ENCODE assay signal across 15 cellular contexts in genomic region chr9:116027511-116027910, GRCh38.
DNase-seq lines count a peak whose midpoint lies in the region; ATAC-seq, FAIRE-seq and TF ChIP-seq lines count a peak whose summit lies in the region.
"Had no signal": no experiment of that assay in that cellular context is flagged by ENCODE, and none has a peak within 500 bp of the region (broad histone marks: within the 10 kb centered on the region; RNA-seq: fewer than 3 reads in every experiment).

No MANE protein-coding gene starts in this region.

- 71 to 83% methylated on average over 1 of the region's 1 CpG for WGBS in thyroid gland, 2 donors

- no peaks in the 10 kb centered on the region for H3K27me3 ChIP-seq in thyroid gland
- H3K27me3 ChIP-seq: left lung had no signal

- no peak for TF ChIP-seq CTCF in thyroid gland (IDR thresholded peaks at IDR 0.05)

- H3K27ac Mint-ChIP-seq in activated T-helper 2 cell treated with anti-CD3 and anti-CD28 coated beads, Interferon-gamma antibody, Interleukin-2, Interleukin-4, amounts not matched to agents 10 μg/mL and 5 μg/mL and 100 μg/mL, durations not matched to agents 14 hours and 24 hours and 36 hours = no peak overlapping the region
- H3K27ac Mint-ChIP-seq: activated naive CD4-positive, alpha-beta T cell treated with anti-CD3 and anti-CD28 coated beads for 36 hours had no signal

- H3K27me3 Mint-ChIP-seq in activated T-helper 2 cell treated with anti-CD3 and anti-CD28 coated beads, Interferon-gamma antibody, Interleukin-2, Interleukin-4, amounts not matched to agents 10 μg/mL and 5 μg/mL and 100 μg/mL, durations not matched to agents 14 hours and 24 hours and 36 hours (ENCODE audit: low read depth) = no peaks in the 10 kb centered on the region

- peaks cover 15% of the 10 kb centered on the region for H3K9me3 Mint-ChIP-seq in activated T-helper 2 cell treated with anti-CD3 and anti-CD28 coated beads, Interferon-gamma antibody, Interleukin-2, Interleukin-4, amounts not matched to agents 10 μg/mL and 5 μg/mL and 100 μg/mL, durations not matched to agents 14 hours and 24 hours and 36 hours

- H3K27ac ChIP-seq in thyroid gland = no peak overlapping the region
- H3K27ac ChIP-seq: coronary artery had no signal

- no peak overlapping the region for H3K4me3 ChIP-seq in thyroid gland (replicated peaks in 1 of 3)
- H3K4me3 ChIP-seq: coronary artery, left lung had no signal

- no peak for ATAC-seq in GM21619 (IDR thresholded peaks at IDR 0.05; ENCODE audit: unreplicated experiment)
- ATAC-seq: left lung had no signal

- in situ Hi-C loops in ACHN (cut with HindIII; ENCODE audit: low pct_ligation_motif_present, low pct_unique_long_range_greater_than_20kb, low sequenced_read_pairs) = no loop called here

- no peaks in the 10 kb centered on the region for H3K4me1 Mint-ChIP-seq in activated T-helper 2 cell treated with anti-CD3 and anti-CD28 coated beads, Interferon-gamma antibody, Interleukin-2, Interleukin-4, amounts not matched to agents 10 μg/mL and 5 μg/mL and 100 μg/mL, durations not matched to agents 14 hours and 24 hours and 36 hours (ENCODE audit: low read depth)

- intact Hi-C loops in thyroid gland (cut with DNase I) = no loop called here
- intact Hi-C loops in activated T-helper 2 cell treated with anti-CD3 and anti-CD28 coated beads, Interferon-gamma antibody, Interleukin-2, Interleukin-4, amounts not matched to agents 10 μg/mL and 5 μg/mL and 100 μg/mL, durations not matched to agents 14 hours and 24 hours and 36 hours (cut with micrococcal nuclease) = no loop called here

- DNase-seq in ACHN (peak; percentile 33), HCEC 1CT (peak; percentile 97), amniotic stem cell (lab: John Stamatoyannopoulos, UW) (peak; percentile 19), hepatic stellate cell (ENCODE audit: low spot score) (peak; percentile 29), thyroid gland (no peak), HTR-8/SVneo (ENCODE audit: insufficient read length, low spot score) (no peak)
- DNase-seq in activated T-helper 2 cell treated with anti-CD3 and anti-CD28 coated beads, Interferon-gamma antibody, Interleukin-2, Interleukin-4, amounts not matched to agents 10 μg/mL and 5 μg/mL and 100 μg/mL, durations not matched to agents 14 hours and 24 hours and 36 hours (ENCODE audit: low spot score) = no peak
- DNase-seq: activated naive CD4-positive, alpha-beta T cell treated with anti-CD3 and anti-CD28 coated beads for 36 hours; glutamatergic neuron; left lung; NCI-H1048; NCI-H510A; RPMI8226 had no signal

- no peaks in the 10 kb centered on the region for H3K9me3 ChIP-seq in thyroid gland

- H3K36me3 Mint-ChIP-seq in activated T-helper 2 cell treated with anti-CD3 and anti-CD28 coated beads, Interferon-gamma antibody, Interleukin-2, Interleukin-4, amounts not matched to agents 10 μg/mL and 5 μg/mL and 100 μg/mL, durations not matched to agents 14 hours and 24 hours and 36 hours (ENCODE audit: low read depth) = no peaks in the 10 kb centered on the region

- FAIRE-seq in HTR-8/SVneo (lab: Jason Lieb, UNC) = no peak

- no peaks in the 10 kb centered on the region for H3K36me3 ChIP-seq in thyroid gland
- H3K36me3 ChIP-seq: left lung had no signal

- H3K4me3 Mint-ChIP-seq in activated T-helper 2 cell treated with anti-CD3 and anti-CD28 coated beads, Interferon-gamma antibody, Interleukin-2, Interleukin-4, amounts not matched to agents 10 μg/mL and 5 μg/mL and 100 μg/mL, durations not matched to agents 14 hours and 24 hours and 36 hours (ENCODE audit: low read depth) = no peak overlapping the region
- H3K4me3 Mint-ChIP-seq: activated naive CD4-positive, alpha-beta T cell treated with anti-CD3 and anti-CD28 coated beads for 36 hours had no signal

- TF ChIP-seq POLR2A in thyroid gland (IDR thresholded peaks at IDR 0.05) = no peak

- H3K4me1 ChIP-seq in thyroid gland = no peaks in the 10 kb centered on the region
- H3K4me1 ChIP-seq: left lung had no signal

Comparison
In these comparisons a context has a peak if more than half of its experiments do, and no peak if none do; other contexts are left out.
1. DNase-seq: peak in ACHN (single experiment), HCEC 1CT (single experiment), amniotic stem cell (single experiment) and hepatic stellate cell (single experiment); none in thyroid gland (0 of 2), HTR-8/SVneo (single experiment) and activated T-helper 2 cell treated with anti-CD3 and anti-CD28 coated beads, Interferon-gamma antibody, Interleukin-2, Interleukin-4, amounts not matched to agents 10 μg/mL and 5 μg/mL and 100 μg/mL, durations not matched to agents 14 hours and 24 hours and 36 hours (single experiment).